In the genomic region with DNA sequence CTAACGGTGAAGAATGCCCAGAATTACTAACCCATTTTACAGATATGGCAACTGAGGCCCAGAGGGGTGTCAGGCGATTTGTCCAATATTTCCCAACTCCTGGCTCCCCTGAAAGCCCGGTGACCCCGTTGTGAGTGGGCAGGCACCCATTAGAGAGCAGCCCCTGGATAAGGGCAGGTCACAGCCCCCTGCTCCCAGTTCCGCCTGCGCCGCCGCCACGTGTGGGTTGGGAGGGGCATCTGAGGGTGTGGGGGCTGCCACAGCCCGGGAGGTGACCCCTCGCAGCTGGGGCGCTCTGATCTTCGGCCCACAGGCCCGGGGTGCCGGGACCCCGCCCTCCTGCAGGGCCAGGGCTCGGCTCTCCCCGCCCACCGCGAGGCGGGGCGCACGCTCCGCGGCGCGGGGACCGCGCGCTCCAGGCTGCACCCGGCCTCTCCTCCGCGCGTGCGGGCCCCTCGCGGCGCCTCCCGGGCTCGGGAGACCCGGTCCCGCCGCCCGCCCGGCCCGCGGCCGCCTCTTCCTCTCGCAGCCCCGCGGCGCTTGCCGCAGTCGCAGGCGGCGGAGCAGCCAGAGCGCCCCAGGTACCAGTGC, we compare ENCODE assay signal across 8 cellular contexts. TPM values are rescaled to one million over a fixed set of nuclear protein-coding genes. Genes with fewer than 3 reads are reported as not detected.
DNase-seq lines count a peak whose midpoint lies in the region; ATAC-seq, FAIRE-seq and TF ChIP-seq lines count a peak whose summit lies in the region.

A gene (plus strand): TSS at position 423 of the 591 bp plus-strand sequence. CDS start 879 bp downstream, outside the sequence.

- H3K9me3 Mint-ChIP-seq in CD4-positive, alpha-beta memory T cell, result peaks cover 0 to 3% (median 0%) of the 10 kb centered on the region in 8 donors
- H3K9me3 Mint-ChIP-seq in nephron progenitor cell, result peaks cover 4% of the 10 kb centered on the region

- CTCF ChIA-PET in CD4-positive, alpha-beta memory T cell (lab: Charles Lee; ENCODE audit: partially characterized antibody), result interaction anchor here (1.1 to 6.6 kb wide), 4 partner anchors 13 to 39 kb away, joined by 3 to 177 read pairs (median 4); no protein-coding TSS in a partner anchor
- CTCF ChIA-PET in K562 (lab: Yijun Ruan, JAX; ENCODE audit: low intra/inter-chr PET ratio), result no interaction called here

- H3K36me3 Mint-ChIP-seq in CD4-positive, alpha-beta memory T cell, result no peaks in the 10 kb centered on the region
- no peaks in the 10 kb centered on the region for H3K36me3 Mint-ChIP-seq in nephron progenitor cell (ENCODE audit: low read depth)

- H3K4me3 Mint-ChIP-seq in CD4-positive, alpha-beta memory T cell, result peak within 1 kb of the TSS; percentile 51 to 85 (median 80)
- H3K4me3 Mint-ChIP-seq in nephron progenitor cell, result peak within 1 kb of the TSS; percentile 70

- no peak within 1 kb of the TSS for H2AFZ ChIP-seq in K562 (ENCODE audit: low read depth, low read length)

- H3K27ac ChIP-seq in CD4-positive, alpha-beta memory T cell (ENCODE audit: low read depth, low read length), result no peak within 1 kb of the TSS
- no peak within 1 kb of the TSS for H3K27ac ChIP-seq in K562 (ENCODE audit: extremely low read depth, low read depth, low read length)

- peak; percentile 32 for ATAC-seq in K562
- no peak for ATAC-seq in HG02973 (IDR thresholded peaks at IDR 0.05; ENCODE audit: unreplicated experiment)

- peaks cover 5% of the 10 kb centered on the region for H4K20me1 ChIP-seq in K562 (replicated peaks; ENCODE audit: control insufficient read depth, insufficient read depth, low read length)

- H3K27ac Mint-ChIP-seq in CD4-positive, alpha-beta memory T cell, result peak within 1 kb of the TSS in 3 of 7 donors; percentile 44 to 73 (median 70)
- no peak within 1 kb of the TSS for H3K27ac Mint-ChIP-seq in nephron progenitor cell

- no peak within 1 kb of the TSS for H3K4me2 ChIP-seq in K562 (ENCODE audit: insufficient read depth, low read length)

- no peaks in the 10 kb centered on the region for H3K9me1 ChIP-seq in K562 (ENCODE audit: control insufficient read depth, insufficient read depth, low read length)

- H3K9me3 ChIP-seq in CD4-positive, alpha-beta memory T cell (ENCODE audit: control insufficient read depth in 1 of 2, low read length in 2 of 2), result no peaks in the 10 kb centered on the region
- H3K9me3 ChIP-seq in K562 (replicated peaks; ENCODE audit: control insufficient read depth, insufficient read depth, low read depth, low read length), result no peaks in the 10 kb centered on the region

- no TSS peak for BruUV-seq in K562 (replicated peaks; lab: Mats Ljungman, UMichigan)

- peaks cover 19 to 42% (median 33%) of the 10 kb centered on the region in 4 donors for H3K4me1 Mint-ChIP-seq in CD4-positive, alpha-beta memory T cell
- H3K4me1 Mint-ChIP-seq in nephron progenitor cell, result peaks cover 2% of the 10 kb centered on the region

- intact Hi-C loops in CD4-positive, alpha-beta memory T cell (cut with micrococcal nuclease), result no loop called here
- intact Hi-C loops in K562 (cut with micrococcal nuclease), result loop anchor here (5.0 kb wide), 1 partner anchor 148 kb away; no protein-coding TSS in a partner anchor

- no peaks in the 10 kb centered on the region for H3K79me2 ChIP-seq in K562 (ENCODE audit: control insufficient read depth, insufficient read depth, low read length)

- peak in 4 of 5 donors; percentile 23 to 50 (median 38) for DNase-seq in CD4-positive, alpha-beta memory T cell
- DNase-seq in HuH-7.5 (ENCODE audit: low spot score) (peak; percentile 71), K562 (ENCODE audit: extremely low read depth in 1 of 4, low spot score in 3 of 4) (peak; percentile 40 to 93 (median 83)), nephron progenitor cell (peak; percentile 60), DMS153 (lab: John Stamatoyannopoulos, UW) (no peak), NCI-H2107 treated with DMSO at 0.1 percent for 48 hours (lab: John Stamatoyannopoulos, UW; ENCODE audit: unreplicated experiment) (no peak), KBM-7 (no peak)

- 4% methylated on average over 36 of the region's 57 CpGs for WGBS in K562 (ENCODE audit: insufficient coverage, low coverage, missing lambda C conversion rate)

- H3K9ac ChIP-seq in K562 (ENCODE audit: insufficient read depth in 1 of 2, low read depth in 2 of 2, low read length in 2 of 2), result peak within 1 kb of the TSS in 1 of 2 experiments; percentile 55; a peak in 1 of 4 replicates

- TF ChIP-seq CTCF in K562 (IDR thresholded peaks at IDR 0.05 in 2 of 3, conservative IDR thresholded peaks at IDR 0.05 in 1 of 3; ENCODE audit: insufficient read depth in 2 of 3, low read depth in 1 of 3, low read length in 3 of 3) (no peak), nephron progenitor cell (IDR thresholded peaks at IDR 0.05) (no peak)

- peaks cover 0 to 22% of the 10 kb centered on the region in 2 donors for H3K27me3 Mint-ChIP-seq in CD4-positive, alpha-beta memory T cell
- H3K27me3 Mint-ChIP-seq in nephron progenitor cell (ENCODE audit: low read depth, poor library complexity), result peaks cover 93% of the 10 kb centered on the region

- TF ChIP-seq EP300 in K562 (IDR thresholded peaks at IDR 0.05; ENCODE audit: low read length), result no peak

- no peaks in the 10 kb centered on the region for H3K27me3 ChIP-seq in CD4-positive, alpha-beta memory T cell (ENCODE audit: insufficient read depth, low read length)
- peaks cover 42 to 75% of the 10 kb centered on the region in 2 experiments; a peak in 4 of 5 replicates for H3K27me3 ChIP-seq in K562 (ENCODE audit: control insufficient read depth in 2 of 2, insufficient read depth in 2 of 2, low read length in 2 of 2)

- FAIRE-seq in K562 (lab: Jason Lieb, UNC), result no peak

- H3K4me3 ChIP-seq in CD4-positive, alpha-beta memory T cell (ENCODE audit: low read length in 2 of 2), result peak within 1 kb of the TSS; percentile 32 to 43
- H3K4me3 ChIP-seq in K562, result no peak within 1 kb of the TSS

- in situ Hi-C loops in K562 (cut with MboI), result loop anchor here (25.0 kb wide), 1 partner anchor 1052 kb away; no protein-coding TSS in a partner anchor
- in situ Hi-C loops in KBM-7 (cut with MboI; ENCODE audit: low pct_unique_long_range_greater_than_20kb, low sequenced_read_pairs), result no loop called here

- TF ChIP-seq RAD21 in K562 (CRISPR knock-in tag; conservative IDR thresholded peaks at IDR 0.05 in 1 of 2, IDR thresholded peaks at IDR 0.05 in 1 of 2), result no peak

- TF ChIP-seq POLR2A in K562 (conservative IDR thresholded peaks at IDR 0.05), result no peak

- peaks cover 25% of the 10 kb centered on the region for H3K4me1 ChIP-seq in CD4-positive, alpha-beta memory T cell (ENCODE audit: insufficient read depth, low read length)
- H3K4me1 ChIP-seq in K562 (replicated peaks in 1 of 2; ENCODE audit: control insufficient read depth in 2 of 2, insufficient read depth in 2 of 2, low read length in 2 of 2), result peaks cover 0 to 21% of the 10 kb centered on the region in 2 experiments; a peak in 2 of 5 replicates

- H3K36me3 ChIP-seq in CD4-positive, alpha-beta memory T cell (ENCODE audit: insufficient read depth, low read length), result no peaks in the 10 kb centered on the region
- H3K36me3 ChIP-seq in K562 (ENCODE audit: control insufficient read depth, insufficient read depth, low read length), result no peaks in the 10 kb centered on the region

- POLR2A ChIA-PET in CD4-positive, alpha-beta memory T cell (lab: Charles Lee; ENCODE audit: partially characterized antibody), result no interaction called here
- POLR2A ChIA-PET in K562 (lab: Yijun Ruan, JAX), result no interaction called here

TF ChIP-seq in K562, 482 proteins besides CTCF, POLR2A, EP300 and RAD21 (continues in another document):
- TF ChIP-seq ZNF274 (IDR thresholded peaks at IDR 0.05; ENCODE audit: borderline replicate concordance, low read depth, low read length) (no peak), TEAD4 (IDR thresholded peaks at IDR 0.05; ENCODE audit: low read length) (no peak), TEAD4 (CRISPR knock-in tag; IDR thresholded peaks at IDR 0.05; ENCODE audit: borderline replicate concordance) (0 out of 2 replicates have a peak, but pooled peaks have one; percentile 12)
- TF ChIP-seq, protein P1, sequence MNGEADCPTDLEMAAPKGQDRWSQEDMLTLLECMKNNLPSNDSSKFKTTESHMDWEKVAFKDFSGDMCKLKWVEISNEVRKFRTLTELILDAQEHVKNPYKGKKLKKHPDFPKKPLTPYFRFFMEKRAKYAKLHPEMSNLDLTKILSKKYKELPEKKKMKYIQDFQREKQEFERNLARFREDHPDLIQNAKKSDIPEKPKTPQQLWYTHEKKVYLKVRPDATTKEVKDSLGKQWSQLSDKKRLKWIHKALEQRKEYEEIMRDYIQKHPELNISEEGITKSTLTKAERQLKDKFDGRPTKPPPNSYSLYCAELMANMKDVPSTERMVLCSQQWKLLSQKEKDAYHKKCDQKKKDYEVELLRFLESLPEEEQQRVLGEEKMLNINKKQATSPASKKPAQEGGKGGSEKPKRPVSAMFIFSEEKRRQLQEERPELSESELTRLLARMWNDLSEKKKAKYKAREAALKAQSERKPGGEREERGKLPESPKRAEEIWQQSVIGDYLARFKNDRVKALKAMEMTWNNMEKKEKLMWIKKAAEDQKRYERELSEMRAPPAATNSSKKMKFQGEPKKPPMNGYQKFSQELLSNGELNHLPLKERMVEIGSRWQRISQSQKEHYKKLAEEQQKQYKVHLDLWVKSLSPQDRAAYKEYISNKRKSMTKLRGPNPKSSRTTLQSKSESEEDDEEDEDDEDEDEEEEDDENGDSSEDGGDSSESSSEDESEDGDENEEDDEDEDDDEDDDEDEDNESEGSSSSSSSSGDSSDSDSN (IDR thresholded peaks at IDR 0.05; ENCODE audit: borderline replicate concordance in 1 of 2, low read depth in 2 of 2, low read length in 2 of 2), result 0 out of 4 replicates have a peak, but pooled peaks of 1 of the 2 experiments have one; percentile 17

RNA-seq across cellular contexts. Expression of the gene that starts here (rescaled TPM):
- total RNA-seq in CD4-positive, alpha-beta memory T cell, result under 1 TPM; 0.33 to 0.44 TPM
- polyA plus RNA-seq in CD4-positive, alpha-beta memory T cell, result 1 to 10 TPM in 1 of 2 donors, not detected in 1; 1.1 TPM
- total RNA-seq in K562 (2011; cell fraction: chromatin; rRNA removed; ENCODE audit: low replicate concordance), result not detected in 2 replicates
- not detected in 2 replicates for total RNA-seq in K562 (2011; cell fraction: nucleolus; rRNA removed)
- not detected in 2 replicates for total RNA-seq in K562 (2011; cell fraction: nucleoplasm; rRNA removed)
- total RNA-seq in K562 (2014; rRNA removed) (not detected in 2 replicates), K562 (2014; rRNA removed; fragmentation: Illumina TruSeq; extraction: Trizol) (not detected in 2 replicates), K562 (2015; rRNA removed; fragmentation: Illumina TruSeq; extraction: Trizol) (not detected in 2 replicates), K562 (2021) (not detected in 2 replicates)
- polyA plus RNA-seq in K562 (2011; rRNA removed) (not detected in 2 replicates), K562 (2014; fragmentation: Illumina TruSeq; extraction: Trizol) (not detected in 2 replicates), K562 (2014; fragmentation: Nextera tagmentation; extraction: Ambion mirVana) (not detected), K562 (2014; rRNA removed) (not detected in 2 replicates)
- polyA plus RNA-seq in K562 (2011; cell fraction: cytosol; rRNA removed), result not detected in 2 replicates
- polyA plus RNA-seq in K562 (2011; cell fraction: nucleus; rRNA removed), result not detected in 2 replicates
- not detected in 2 replicates for polyA plus RNA-seq in K562 (2012)
- not detected in 2 replicates for polyA minus RNA-seq in K562 (2011; rRNA and poly(A)+ RNA removed)
- not detected in 2 replicates for polyA minus RNA-seq in K562 (2011; cell fraction: cytosol; rRNA and poly(A)+ RNA removed)
- polyA minus RNA-seq in K562 (2011; cell fraction: nucleus; rRNA and poly(A)+ RNA removed), result not detected in 2 replicates

Comparison
In these comparisons a context has a peak if more than half of its experiments do, and no peak if none do; other contexts are left out.
1. Peak in DNase-seq and ATAC-seq in K562; RNA of the gene not detected or under 1 TPM.
2. DNase-seq: peak in CD4-positive, alpha-beta memory T cell (4 of 5), HuH-7.5 (single experiment) and nephron progenitor cell (single experiment); none in DMS153 (single experiment), NCI-H2107 treated with DMSO at 0.1 percent for 48 hours (single experiment) and KBM-7 (single experiment).